9 cellular contexts compared by ENCODE assay signal in genomic region chr4:150722908-150723362, GRCh38.
DNase-seq lines count a peak whose midpoint lies in the region; ATAC-seq and TF ChIP-seq lines count a peak whose summit lies in the region.
"Had no signal": no experiment of that assay in that cellular context is flagged by ENCODE, and none has a peak within 500 bp of the region (broad histone marks: within the 10 kb centered on the region; RNA-seq: fewer than 3 reads in every experiment).

No MANE protein-coding gene starts in this region.

- H3K4ac ChIP-seq in H9 (ENCODE audit: low read depth, low read length): no peak overlapping the region

- H2AK5ac ChIP-seq in H9 (ENCODE audit: insufficient read length, low read length): no peak overlapping the region

- peak; percentile 38 for DNase-seq in H9
- DNase-seq in amniotic epithelial cell (ENCODE audit: low read depth): peak; percentile 21
- DNase-seq in heart right ventricle: peak; percentile 81 to 86
- peak; percentile 6 for DNase-seq in putamen (ENCODE audit: low spot score)
- DNase-seq in dorsolateral prefrontal cortex: no peak
- DNase-seq in stimulated activated CD8-positive, alpha-beta memory T cell treated with anti-CD3 and anti-CD28 coated beads, Interleukin-4, amount 100 ng/mL, for 48 hours: no peak
- DNase-seq: naive thymus-derived CD8-positive, alpha-beta T cell had no signal

- no peak overlapping the region for H4K8ac ChIP-seq in H9 (replicated peaks; ENCODE audit: insufficient read length, low read depth, low read length)

- H3K27me3 Mint-ChIP-seq in H9 (ENCODE audit: low read depth): no peaks in the 10 kb centered on the region
- H3K27me3 Mint-ChIP-seq: naive thymus-derived CD8-positive, alpha-beta T cell had no signal

- no peak overlapping the region for H3T11ph ChIP-seq in H9 (ENCODE audit: low read length)

- no peak overlapping the region for H3K56ac ChIP-seq in H9 (ENCODE audit: insufficient read length, low read depth, low read length)

- H3K9me3 ChIP-seq in H9 (ENCODE audit: control insufficient read depth, low read depth, low read length): no peaks in the 10 kb centered on the region
- peaks cover 0 to 18% (median 12%) of the 10 kb centered on the region in 11 donors for H3K9me3 ChIP-seq in heart right ventricle

- H2BK120ac ChIP-seq in H9 (ENCODE audit: low read depth, low read length, poor library complexity, severe bottlenecking): no peak overlapping the region

- H3K36me3 ChIP-seq in heart right ventricle: peaks cover 0 to 9% (median 0%) of the 10 kb centered on the region in 9 donors

- peak; percentile 90 to 100 (median 99) for ATAC-seq in heart right ventricle
- ATAC-seq in HG02571 (IDR thresholded peaks at IDR 0.05; ENCODE audit: unreplicated experiment): no peak
- ATAC-seq in GM18505 (IDR thresholded peaks at IDR 0.05; ENCODE audit: unreplicated experiment): no peak
- ATAC-seq: naive thymus-derived CD8-positive, alpha-beta T cell had no signal

- no peak for TF ChIP-seq POLR2A in GM18505 (IDR thresholded peaks at IDR 0.05; ENCODE audit: borderline replicate concordance, extremely low read depth, insufficient read depth, insufficient read length)

- H3K36me3 Mint-ChIP-seq in H9 (ENCODE audit: insufficient read depth in 1 of 3, low read depth in 3 of 3): peaks cover 10 to 21% (median 16%) of the 10 kb centered on the region in 3 experiments

- no peak overlapping the region for H4K91ac ChIP-seq in H9 (ENCODE audit: insufficient read length, low read depth, low read length)

- no peak overlapping the region for H3K23ac ChIP-seq in H9 (ENCODE audit: insufficient read length, low read depth, low read length)

- peak overlapping the region; percentile 7 to 65 (median 28); a peak in 3 of 7 replicates for H3K27ac Mint-ChIP-seq in H9

- H3K4me2 ChIP-seq in H9 (ENCODE audit: insufficient read depth, insufficient read length, low read length): no peak overlapping the region

- no peak overlapping the region for H2BK15ac ChIP-seq in H9 (ENCODE audit: low read depth, low read length)

- H3K4me3 ChIP-seq in heart right ventricle: no peak overlapping the region
- no peak overlapping the region for H3K4me3 ChIP-seq in dorsolateral prefrontal cortex

- intact Hi-C loops in heart right ventricle (cut with DNase I): loop anchor here in 5 of 10 donors (5.0 to 10.0 kb wide), 2 partner anchors 142 to 144 kb away; no protein-coding TSS in a partner anchor
- intact Hi-C loops in dorsolateral prefrontal cortex (cut with DNase I): no loop called here

- no peak overlapping the region for H4K5ac ChIP-seq in H9 (ENCODE audit: insufficient read length, low read depth, low read length)

- H3K27me3 ChIP-seq in H9 (ENCODE audit: insufficient read depth, low read length) (no peaks in the 10 kb centered on the region), heart right ventricle (no peaks in the 10 kb centered on the region), dorsolateral prefrontal cortex (no peaks in the 10 kb centered on the region)

- peaks cover 6 to 10% of the 10 kb centered on the region in 2 experiments; a peak in 3 of 5 replicates for H3K9me3 Mint-ChIP-seq in H9

- no peak overlapping the region for H3K18ac ChIP-seq in H9 (ENCODE audit: insufficient read length, low read depth, low read length)

- no peaks in the 10 kb centered on the region for H3K23me2 ChIP-seq in H9 (ENCODE audit: insufficient read length, low read depth, low read length, poor library complexity, severe bottlenecking)

- no peak overlapping the region for H3K14ac ChIP-seq in H9 (ENCODE audit: insufficient read depth, low read length)

- H2BK20ac ChIP-seq in H9 (ENCODE audit: low read depth, low read length, poor library complexity, severe bottlenecking): no peak overlapping the region

- no peak overlapping the region for H2AFZ ChIP-seq in H9 (ENCODE audit: low read length)

- no peak overlapping the region for H3K9ac ChIP-seq in H9 (ENCODE audit: extremely low read depth, insufficient read length, low read length)

- TF ChIP-seq CTCF in H9 (conservative IDR thresholded peaks at IDR 0.05) (peak; percentile 34; the same call in 2 of the 3 replicates), heart right ventricle (IDR thresholded peaks at IDR 0.05) (peak in 8 of 9 donors; percentile 19 to 66 (median 52)), dorsolateral prefrontal cortex (IDR thresholded peaks at IDR 0.05 in 54 of 56, conservative IDR thresholded peaks at IDR 0.05 in 2 of 56; ENCODE audit: low read depth in 1 of 56, partially characterized antibody in 56 of 56) (peak in 11 of 56 donors; percentile 6 to 28 (median 10))

- no peak overlapping the region for H2BK12ac ChIP-seq in H9 (ENCODE audit: insufficient read length, low read depth, low read length)

- no peaks in the 10 kb centered on the region for H3K4me1 ChIP-seq in H9 (ENCODE audit: insufficient read depth, low read length)
- peaks cover 0 to 24% (median 15%) of the 10 kb centered on the region in 9 donors for H3K4me1 ChIP-seq in heart right ventricle

- no peak overlapping the region for H3K27ac ChIP-seq in H9 (ENCODE audit: insufficient read length, low read depth, low read length)
- H3K27ac ChIP-seq in heart right ventricle: peak overlapping the region in 9 of 10 donors; percentile 34 to 76 (median 56)
- H3K27ac ChIP-seq in dorsolateral prefrontal cortex: no peak overlapping the region

- no peaks in the 10 kb centered on the region for H4K20me1 ChIP-seq in H9 (ENCODE audit: control insufficient read depth, insufficient read depth, insufficient read length)

- no peaks in the 10 kb centered on the region for H3K79me1 ChIP-seq in H9 (ENCODE audit: insufficient read depth, low read depth, low read length, poor library complexity, severe bottlenecking)

- H3K4me1 Mint-ChIP-seq in H9: no peaks in the 10 kb centered on the region

- no peak overlapping the region for H2BK5ac ChIP-seq in H9 (ENCODE audit: insufficient read length, low read length)

- H3K4me3 Mint-ChIP-seq in H9: no peak overlapping the region
- H3K4me3 Mint-ChIP-seq: naive thymus-derived CD8-positive, alpha-beta T cell had no signal

- WGBS in H9 (ENCODE audit: extremely low coverage, insufficient read length, low lambda C conversion rate): no CpG with 5 or more reads among the region's 6 CpGs
- WGBS in heart right ventricle, 2 donors: 7 to 9% methylated on average over 6 of the region's 6 CpGs

- H3K79me2 ChIP-seq in H9 (ENCODE audit: insufficient read depth, low read length): no peaks in the 10 kb centered on the region

Comparison
In these comparisons a context has a peak if more than half of its experiments do, and no peak if none do; other contexts are left out.
1. DNase-seq: peak in H9 (single experiment), amniotic epithelial cell (single experiment), heart right ventricle (2 of 2) and putamen (single experiment); none in dorsolateral prefrontal cortex (0 of 10) and stimulated activated CD8-positive, alpha-beta memory T cell treated with anti-CD3 and anti-CD28 coated beads, Interleukin-4, amount 100 ng/mL, for 48 hours (single experiment).
2. H3K27ac ChIP-seq: peak in heart right ventricle (9 of 10); none in H9 (single experiment) and dorsolateral prefrontal cortex (0 of 59).
3. ATAC-seq: peak in heart right ventricle (8 of 8); none in HG02571 (single experiment) and GM18505 (single experiment).